ENCODE assay signal across 1 cellular context in genomic region chr5:131932235-131932634, GRCh38.
TF ChIP-seq lines count a peak whose summit lies in the region.

No MANE protein-coding gene starts in this region.

TF ChIP-seq in WTC11, 78 proteins besides CTCF, POLR2A, EP300 and RAD21 (continued from another document):
- TF ChIP-seq HMGXB4 (CRISPR knock-in tag; IDR thresholded peaks at IDR 0.05): no peak
- no peak for TF ChIP-seq GRHL2 (CRISPR knock-in tag; IDR thresholded peaks at IDR 0.05; ENCODE audit: insufficient replicate concordance, severe bottlenecking)
- TF ChIP-seq, protein P1, sequence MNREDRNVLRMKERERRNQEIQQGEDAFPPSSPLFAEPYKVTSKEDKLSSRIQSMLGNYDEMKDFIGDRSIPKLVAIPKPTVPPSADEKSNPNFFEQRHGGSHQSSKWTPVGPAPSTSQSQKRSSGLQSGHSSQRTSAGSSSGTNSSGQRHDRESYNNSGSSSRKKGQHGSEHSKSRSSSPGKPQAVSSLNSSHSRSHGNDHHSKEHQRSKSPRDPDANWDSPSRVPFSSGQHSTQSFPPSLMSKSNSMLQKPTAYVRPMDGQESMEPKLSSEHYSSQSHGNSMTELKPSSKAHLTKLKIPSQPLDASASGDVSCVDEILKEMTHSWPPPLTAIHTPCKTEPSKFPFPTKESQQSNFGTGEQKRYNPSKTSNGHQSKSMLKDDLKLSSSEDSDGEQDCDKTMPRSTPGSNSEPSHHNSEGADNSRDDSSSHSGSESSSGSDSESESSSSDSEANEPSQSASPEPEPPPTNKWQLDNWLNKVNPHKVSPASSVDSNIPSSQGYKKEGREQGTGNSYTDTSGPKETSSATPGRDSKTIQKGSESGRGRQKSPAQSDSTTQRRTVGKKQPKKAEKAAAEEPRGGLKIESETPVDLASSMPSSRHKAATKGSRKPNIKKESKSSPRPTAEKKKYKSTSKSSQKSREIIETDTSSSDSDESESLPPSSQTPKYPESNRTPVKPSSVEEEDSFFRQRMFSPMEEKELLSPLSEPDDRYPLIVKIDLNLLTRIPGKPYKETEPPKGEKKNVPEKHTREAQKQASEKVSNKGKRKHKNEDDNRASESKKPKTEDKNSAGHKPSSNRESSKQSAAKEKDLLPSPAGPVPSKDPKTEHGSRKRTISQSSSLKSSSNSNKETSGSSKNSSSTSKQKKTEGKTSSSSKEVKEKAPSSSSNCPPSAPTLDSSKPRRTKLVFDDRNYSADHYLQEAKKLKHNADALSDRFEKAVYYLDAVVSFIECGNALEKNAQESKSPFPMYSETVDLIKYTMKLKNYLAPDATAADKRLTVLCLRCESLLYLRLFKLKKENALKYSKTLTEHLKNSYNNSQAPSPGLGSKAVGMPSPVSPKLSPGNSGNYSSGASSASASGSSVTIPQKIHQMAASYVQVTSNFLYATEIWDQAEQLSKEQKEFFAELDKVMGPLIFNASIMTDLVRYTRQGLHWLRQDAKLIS (CRISPR knock-in tag; IDR thresholded peaks at IDR 0.05; ENCODE audit: borderline replicate concordance): no peak
